1 cellular context compared by ENCODE assay signal in the genomic region with DNA sequence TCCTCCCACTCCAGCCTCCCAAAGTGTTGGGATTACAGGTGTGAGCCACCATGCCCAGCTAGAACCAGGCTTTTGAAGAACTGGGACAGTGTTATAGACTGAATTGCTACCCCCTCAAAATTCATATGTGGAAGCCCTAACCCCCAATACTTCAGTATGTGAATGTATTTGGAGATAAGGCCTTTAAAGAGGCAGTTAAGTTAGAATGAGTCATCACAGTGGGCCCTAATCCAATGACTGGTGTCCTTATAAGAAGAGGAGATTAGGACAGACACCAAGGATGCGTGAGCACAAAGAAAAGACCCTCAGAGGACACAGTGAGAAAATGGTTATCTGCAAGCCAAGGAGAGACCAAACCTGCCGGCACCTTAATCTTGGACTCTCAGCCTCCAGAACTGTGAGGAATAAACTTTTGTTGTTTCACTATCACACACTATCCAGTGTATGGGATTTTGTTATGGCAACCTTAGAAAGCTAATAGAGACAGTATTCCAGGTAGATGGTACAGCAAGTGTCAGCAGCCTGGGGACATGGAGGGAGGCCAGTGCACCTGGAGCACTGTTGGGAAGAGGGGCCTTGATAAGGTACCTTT.
TF ChIP-seq lines count a peak whose summit lies in the region.

No MANE protein-coding gene starts in this region.

TF ChIP-seq in endothelial cell of umbilical vein, 7 proteins besides CTCF, POLR2A, EP300 and RAD21:
- peak; percentile 43 for TF ChIP-seq GATA2 (IDR thresholded peaks at IDR 0.05; ENCODE audit: insufficient read depth, insufficient read length, low read depth, low read length)
- peak; percentile 53 for TF ChIP-seq FOS (IDR thresholded peaks at IDR 0.05; ENCODE audit: borderline replicate concordance, insufficient read depth, low read length)
- TF ChIP-seq POLR2AphosphoS5 (IDR thresholded peaks at IDR 0.05; ENCODE audit: insufficient read depth, low read depth, low read length), result no peak
